Comparison of ENCODE assay signal across 16 cellular contexts in the genomic region with DNA sequence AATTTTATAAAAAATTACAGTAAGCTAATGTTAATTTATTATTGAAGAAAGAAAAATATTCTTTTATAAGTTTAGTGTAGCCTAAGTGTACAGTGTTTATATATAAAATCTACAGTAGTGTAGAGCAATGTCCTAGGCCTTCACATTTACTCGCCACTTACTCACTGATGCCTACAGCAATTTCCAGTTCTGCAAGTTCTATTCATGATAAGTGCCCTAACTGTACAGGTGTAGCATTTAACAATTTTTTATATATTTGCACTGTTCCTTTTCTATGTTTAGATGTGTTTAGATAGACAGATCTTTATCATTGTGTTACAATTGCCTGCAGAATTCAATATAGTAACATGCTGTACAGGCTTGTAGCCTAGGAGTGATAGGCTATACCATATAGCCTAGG.
"Had no signal": no experiment of that assay in that cellular context is flagged by ENCODE, and none has a peak within 500 bp of the region (broad histone marks: within the 10 kb centered on the region; RNA-seq: fewer than 3 reads in every experiment).

No MANE protein-coding gene starts in this region.

- H3K36me3 ChIP-seq: left ventricle myocardium inferior, thoracic aorta, WERI-Rb-1 had no signal

- H3K9me3 ChIP-seq: left ventricle myocardium inferior, thoracic aorta had no signal

- ATAC-seq: activated T-helper 17 cell treated with anti-CD3 and anti-CD28 coated beads, Interleukin-2, amount 50 U/mL, for 72 hours; natural killer cell treated with Interleukin-12 subunit alpha and Interleukin-12 subunit beta and Interleukin-15 and Interleukin-18, amount 100 ng/mL, for 72 hours; stimulated activated effector memory CD8-positive, alpha-beta T cell treated with anti-CD3 and anti-CD28 coated beads, Interleukin-12 subunit alpha, Interleukin-12 subunit beta, amount 100 ng/mL, for 72 hours had no signal

- H3K4me1 ChIP-seq: left ventricle myocardium inferior had no signal

- DNase-seq: activated CD4-positive, alpha-beta T cell treated with anti-CD3 and anti-CD28 coated beads, Interleukin-2, amount 50 U/mL, for 48 hours; activated naive CD4-positive, alpha-beta T cell treated with anti-CD3 and anti-CD28 coated beads for 36 hours; dorsolateral prefrontal cortex; endodermal cell; erythroblast; left ventricle myocardium inferior; mesenchymal stem cell; retina; stimulated activated CD4-positive, alpha-beta T cell treated with anti-CD3 and anti-CD28 coated beads, Interleukin-12 subunit alpha, Interleukin-12 subunit beta, amount 100 ng/mL, for 4 hours; stimulated activated CD4-positive, alpha-beta T cell treated with anti-CD3 and anti-CD28 coated beads, Interleukin-2, amount 100 ng/mL, for 24 hours; WERI-Rb-1 had no signal

- H3K27ac ChIP-seq: left ventricle myocardium inferior, thoracic aorta, WERI-Rb-1 had no signal

- H3K4me3 ChIP-seq: dorsolateral prefrontal cortex, hepatocyte, left ventricle myocardium inferior, thoracic aorta had no signal

- H3K27me3 ChIP-seq: dorsolateral prefrontal cortex, hepatocyte had no signal
